18 cellular contexts compared by ENCODE assay signal in the genomic region with DNA sequence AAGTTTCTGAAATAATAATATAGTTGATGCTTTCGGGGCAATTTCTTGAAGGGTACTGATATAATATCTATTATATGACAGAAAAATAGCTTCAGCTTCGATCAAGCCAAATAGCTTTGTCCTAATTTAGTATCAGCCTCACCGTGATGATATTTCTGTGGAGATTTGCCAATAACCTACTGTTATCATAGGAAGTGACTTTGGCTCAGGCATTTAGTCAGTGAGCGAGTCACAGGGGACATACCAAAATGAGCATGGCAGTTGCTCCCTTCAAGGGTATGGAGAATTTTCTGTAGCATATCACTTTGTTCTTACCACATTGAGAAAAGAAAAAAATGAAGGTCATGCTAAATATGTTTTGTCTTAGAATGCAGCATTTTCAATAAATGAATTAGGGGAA.
DNase-seq lines count a peak whose midpoint lies in the region; ATAC-seq, FAIRE-seq and TF ChIP-seq lines count a peak whose summit lies in the region.
"Had no signal": no experiment of that assay in that cellular context is flagged by ENCODE, and none has a peak within 500 bp of the region (broad histone marks: within the 10 kb centered on the region; RNA-seq: fewer than 3 reads in every experiment).

No MANE protein-coding gene starts in this region.

- H3K9ac ChIP-seq in HCT116 (ENCODE audit: low read length), result no peak overlapping the region

- H3K27ac ChIP-seq in HCT116 (ENCODE audit: low read depth, low read length), result no peak overlapping the region
- H3K27ac ChIP-seq: esophagus muscularis mucosa had no signal

- RAD21 ChIA-PET in HCT116 (lab: Charles Lee; ENCODE audit: low non-redundant PET in 1 of 2, low total read pairs in 2 of 2, uncharacterized antibody in 2 of 2, unreplicated experiment in 2 of 2), result no interaction called here

- no peaks in the 10 kb centered on the region for H3K9me2 ChIP-seq in HCT116 (ENCODE audit: insufficient read depth)

- TF ChIP-seq CTCF in AG10803 (conservative IDR thresholded peaks at IDR 0.05; ENCODE audit: low read length) (no peak), HCT116 (IDR thresholded peaks at IDR 0.05 in 2 of 3, conservative IDR thresholded peaks at IDR 0.05 in 1 of 3; ENCODE audit: borderline replicate concordance in 1 of 3, insufficient read depth in 1 of 3, low read depth in 2 of 3, low read length in 2 of 3) (no peak)

- H3K4me3 ChIP-seq in AG10803 (ENCODE audit: low read length) (no peak overlapping the region), HCT116 (replicated peaks in 1 of 2; ENCODE audit: low read depth in 1 of 2, low read length in 2 of 2) (no peak overlapping the region)
- H3K4me3 ChIP-seq: esophagus muscularis mucosa had no signal

- ATAC-seq in HCT116 (no peak), left cardiac atrium (peak; percentile 28 to 71), HG02642 (IDR thresholded peaks at IDR 0.05; ENCODE audit: poor library complexity, unreplicated experiment) (no peak)
- ATAC-seq: activated T-cell treated with anti-CD3 and anti-CD28 coated beads, Interleukin-2, amount 50 U/mL, for 72 hours had no signal

- H3K9me3 ChIP-seq in HCT116 (ENCODE audit: control insufficient read depth in 1 of 2, insufficient read depth in 1 of 2, low read depth in 1 of 2, low read length in 2 of 2), result peaks cover 0 to 3% of the 10 kb centered on the region in 2 experiments; a peak in 1 of 4 replicates
- H3K9me3 ChIP-seq: esophagus muscularis mucosa had no signal

- DNase-seq in AG10803 (ENCODE audit: low read depth), result peak; percentile 11
- DNase-seq in HCT116 (ENCODE audit: low read depth, low spot score), result no peak
- DNase-seq in SW 1271 (lab: John Stamatoyannopoulos, UW), result peak; percentile 26 to 49
- DNase-seq in left cardiac atrium, result no peak
- no peak for DNase-seq in GM12892 (ENCODE audit: insufficient read length)
- DNase-seq in DMS 273 treated with DMSO at 0.1 percent for 48 hours (lab: John Stamatoyannopoulos, UW), result no peak
- DNase-seq in stimulated activated CD4-positive, alpha-beta T cell treated with anti-CD3 and anti-CD28 coated beads, Interleukin-4, amount 100 ng/mL, for 1 hour, result no peak
- DNase-seq: activated CD4-positive, CD25-positive, alpha-beta regulatory T cell; activated naive CD4-positive, alpha-beta T cell treated with anti-CD3 and anti-CD28 coated beads, Interleukin-2, amount 50 U/mL, for 16 hours; activated T-cell treated with anti-CD3 and anti-CD28 coated beads, Interleukin-2, amount 50 U/mL, for 72 hours; aorta; DMS79; effector CD4-positive, alpha-beta T cell; H9; NCI-H1694 treated with DMSO at 0.1 percent for 48 hours; NCI-H748 treated with DMSO at 0.1 percent for 48 hours had no signal

- CTCF ChIA-PET in HCT116 (lab: Charles Lee), result no interaction called here

- peaks cover 0 to 6% of the 10 kb centered on the region in 2 experiments; a peak in 1 of 4 replicates for H3K4me1 ChIP-seq in HCT116 (ENCODE audit: control insufficient read depth in 1 of 2, insufficient read depth in 2 of 2, low read length in 2 of 2)

- no peak overlapping the region for H3K4me2 ChIP-seq in HCT116 (ENCODE audit: low read length)

- TF ChIP-seq POLR2A in HCT116 (IDR thresholded peaks at IDR 0.05; ENCODE audit: borderline replicate concordance, extremely low read depth, insufficient read depth, insufficient read length), result no peak
- no peak for TF ChIP-seq POLR2A in GM12892 (IDR thresholded peaks at IDR 0.05; ENCODE audit: low read depth, low read length)

- no peaks in the 10 kb centered on the region for H3K79me2 ChIP-seq in HCT116 (ENCODE audit: insufficient read depth, low read length)

- TF ChIP-seq RAD21 in HCT116 (IDR thresholded peaks at IDR 0.05; ENCODE audit: low read depth), result no peak

- no peak for FAIRE-seq in GM12892 (lab: Jason Lieb, UNC)

- peak overlapping the region; percentile 48 for H2AFZ ChIP-seq in HCT116 (ENCODE audit: low read depth, low read length, poor library complexity, severe bottlenecking)

- no peaks in the 10 kb centered on the region for H3K36me3 ChIP-seq in HCT116 (ENCODE audit: control insufficient read depth in 1 of 2, insufficient read depth in 2 of 2, low read length in 2 of 2)
- H3K36me3 ChIP-seq: esophagus muscularis mucosa had no signal

- POLR2A ChIA-PET in HCT116 (lab: Charles Lee), result no interaction called here

- H3K27me3 ChIP-seq in HCT116 (ENCODE audit: insufficient read depth, low read length), result no peaks in the 10 kb centered on the region
- H3K27me3 ChIP-seq: esophagus muscularis mucosa had no signal

- intact Hi-C loops in HCT116 (cut with micrococcal nuclease), result no loop called here
- intact Hi-C loops in left cardiac atrium (cut with DNase I), result no loop called here

- no peaks in the 10 kb centered on the region for H4K20me1 ChIP-seq in HCT116 (ENCODE audit: insufficient read depth)

- BruUV-seq in HCT116 (replicated peaks; lab: Mats Ljungman, UMichigan), result no TSS peak

TF ChIP-seq in HCT116, 20 proteins besides CTCF, POLR2A, EP300 and RAD21:
- no peak for TF ChIP-seq SP1 (IDR thresholded peaks at IDR 0.05; ENCODE audit: low read depth)
- TF ChIP-seq, protein P1, sequence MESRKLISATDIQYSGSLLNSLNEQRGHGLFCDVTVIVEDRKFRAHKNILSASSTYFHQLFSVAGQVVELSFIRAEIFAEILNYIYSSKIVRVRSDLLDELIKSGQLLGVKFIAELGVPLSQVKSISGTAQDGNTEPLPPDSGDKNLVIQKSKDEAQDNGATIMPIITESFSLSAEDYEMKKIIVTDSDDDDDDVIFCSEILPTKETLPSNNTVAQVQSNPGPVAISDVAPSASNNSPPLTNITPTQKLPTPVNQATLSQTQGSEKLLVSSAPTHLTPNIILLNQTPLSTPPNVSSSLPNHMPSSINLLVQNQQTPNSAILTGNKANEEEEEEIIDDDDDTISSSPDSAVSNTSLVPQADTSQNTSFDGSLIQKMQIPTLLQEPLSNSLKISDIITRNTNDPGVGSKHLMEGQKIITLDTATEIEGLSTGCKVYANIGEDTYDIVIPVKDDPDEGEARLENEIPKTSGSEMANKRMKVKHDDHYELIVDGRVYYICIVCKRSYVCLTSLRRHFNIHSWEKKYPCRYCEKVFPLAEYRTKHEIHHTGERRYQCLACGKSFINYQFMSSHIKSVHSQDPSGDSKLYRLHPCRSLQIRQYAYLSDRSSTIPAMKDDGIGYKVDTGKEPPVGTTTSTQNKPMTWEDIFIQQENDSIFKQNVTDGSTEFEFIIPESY (IDR thresholded peaks at IDR 0.05; ENCODE audit: extremely low read depth, insufficient replicate concordance, low read length), result no peak
- TF ChIP-seq, protein P2, sequence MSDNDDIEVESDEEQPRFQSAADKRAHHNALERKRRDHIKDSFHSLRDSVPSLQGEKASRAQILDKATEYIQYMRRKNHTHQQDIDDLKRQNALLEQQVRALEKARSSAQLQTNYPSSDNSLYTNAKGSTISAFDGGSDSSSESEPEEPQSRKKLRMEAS (IDR thresholded peaks at IDR 0.05), result no peak

Comparison
In these comparisons a context has a peak if more than half of its experiments do, and no peak if none do; other contexts are left out.
1. DNase-seq: peak in AG10803 (single experiment) and SW 1271 (2 of 2); none in HCT116 (single experiment), left cardiac atrium (single experiment), GM12892 (single experiment), DMS 273 treated with DMSO at 0.1 percent for 48 hours (single experiment) and stimulated activated CD4-positive, alpha-beta T cell treated with anti-CD3 and anti-CD28 coated beads, Interleukin-4, amount 100 ng/mL, for 1 hour (single experiment).
2. ATAC-seq: peak in left cardiac atrium (2 of 2); none in HCT116 (single experiment) and HG02642 (single experiment).